8 cellular contexts compared by ENCODE assay signal in the genomic region with DNA sequence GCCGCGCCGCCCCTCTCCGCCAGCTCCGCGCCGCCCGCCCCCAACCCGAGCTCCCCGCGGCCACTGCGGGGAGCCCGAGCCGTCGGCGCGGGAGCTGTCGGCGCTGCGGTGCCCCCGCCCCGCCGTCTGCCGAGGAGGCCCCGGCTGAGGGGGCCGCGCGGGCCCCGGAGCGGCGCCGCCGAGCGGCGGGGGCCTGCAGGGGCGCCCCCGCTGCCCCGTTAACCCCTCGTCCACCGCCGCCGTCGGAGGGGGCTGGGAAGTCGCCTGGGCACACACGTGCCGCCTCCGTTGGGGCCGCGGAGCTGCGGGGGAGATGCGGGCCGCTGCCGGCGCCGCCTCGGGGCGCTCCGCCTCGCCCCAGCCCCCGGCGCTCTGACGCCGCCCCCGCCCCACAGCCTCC.
A peak's percentile ranks its signal among the peaks of the same experiment; 100 is the strongest.
DNase-seq lines count a peak whose midpoint lies in the region; ATAC-seq and TF ChIP-seq lines count a peak whose summit lies in the region.
"Not testable (repeated sequence)": the region's sequence is repeated elsewhere in the genome, so short reads cannot be mapped to it uniquely, and the experiment has no call there.

No MANE protein-coding gene starts in this region.

- not testable (repeated sequence) for ATAC-seq in DND-41 (ENCODE audit: insufficient read depth, low read depth)
- ATAC-seq in HG02610 (IDR thresholded peaks at IDR 0.05; ENCODE audit: unreplicated experiment), result peak; percentile 14
- peak; percentile 13 for ATAC-seq in activated CD4-positive, alpha-beta T cell treated with anti-CD3 and anti-CD28 coated beads for 36 hours

- POLR2A ChIA-PET in activated CD4-positive, alpha-beta T cell treated with anti-CD3 and anti-CD28 coated beads for 36 hours (lab: Charles Lee), result not testable (repeated sequence)

- H3K4me1 ChIP-seq in DND-41 (ENCODE audit: insufficient read depth, low read length) (peaks cover 35% of the 10 kb centered on the region), right atrium auricular region (peaks cover 0 to 33% of the 10 kb centered on the region in 2 donors), neuron (ENCODE audit: insufficient read depth, low read length) (peaks cover 16% of the 10 kb centered on the region), tibial nerve (peaks cover 0 to 32% (median 7%) of the 10 kb centered on the region in 4 donors)

- CTCF ChIA-PET in activated CD4-positive, alpha-beta T cell treated with anti-CD3 and anti-CD28 coated beads for 36 hours (lab: Charles Lee), result not testable (repeated sequence)

- H3K4me3 ChIP-seq in DND-41 (ENCODE audit: low read depth in 1 of 2, low read length in 2 of 2) (peak overlapping the region; percentile 68 to 72; a peak in 3 of 4 replicates), choroid plexus epithelial cell (ENCODE audit: low read depth, low read length) (peak overlapping the region; percentile 73), right atrium auricular region (peak overlapping the region; percentile 70 to 85), neuron (ENCODE audit: low read length) (peak overlapping the region; percentile 90), tibial nerve (peak overlapping the region; percentile 49 to 78 (median 68))

- H3K9ac ChIP-seq in DND-41 (ENCODE audit: low read depth, low read length), result peak overlapping the region; percentile 73

- H3K9me3 ChIP-seq in DND-41 (ENCODE audit: insufficient read depth, low read length, severe bottlenecking); right atrium auricular region; neuron (ENCODE audit: low read length); tibial nerve: not testable (repeated sequence)

- WGBS in tibial nerve, 2 donors, result 0% methylated on average over 1 to 4 of the region's 64 CpGs

- H3K36me3 ChIP-seq in DND-41 (ENCODE audit: insufficient read depth, low read length); right atrium auricular region; neuron (ENCODE audit: insufficient read depth, low read length); tibial nerve: not testable (repeated sequence)

- intact Hi-C loops in activated CD4-positive, alpha-beta T cell treated with anti-CD3 and anti-CD28 coated beads for 36 hours (cut with DNase I, micrococcal nuclease), result loop anchor here in 1 of 2 experiments (2.0 to 5.0 kb wide), 4 partner anchors 232 to 592 kb away; partner anchors contain the start of genes BLMH, CPD, GOSR1 and NSRP1

- not testable (repeated sequence) for H3K27ac Mint-ChIP-seq in activated CD4-positive, alpha-beta T cell treated with anti-CD3 and anti-CD28 coated beads for 36 hours

- peak overlapping the region; percentile 96; the same call in 1 of the 2 replicates for H2AFZ ChIP-seq in DND-41 (ENCODE audit: low read depth, low read length)
- H2AFZ ChIP-seq in neuron (ENCODE audit: low read depth, low read length), result not testable (repeated sequence)

- H3K27me3 Mint-ChIP-seq in activated CD4-positive, alpha-beta T cell treated with anti-CD3 and anti-CD28 coated beads for 36 hours, result peaks cover 26% of the 10 kb centered on the region

- not testable (repeated sequence) for TF ChIP-seq POLR2A in tibial nerve (IDR thresholded peaks at IDR 0.05)

- not testable (repeated sequence) for TF ChIP-seq EP300 in tibial nerve (IDR thresholded peaks at IDR 0.05)

- H3K4me1 Mint-ChIP-seq in activated CD4-positive, alpha-beta T cell treated with anti-CD3 and anti-CD28 coated beads for 36 hours, result peaks cover 27% of the 10 kb centered on the region

- H3K36me3 Mint-ChIP-seq in activated CD4-positive, alpha-beta T cell treated with anti-CD3 and anti-CD28 coated beads for 36 hours (ENCODE audit: low read depth), result not testable (repeated sequence)

- peaks cover 35% of the 10 kb centered on the region for H4K20me1 ChIP-seq in DND-41 (ENCODE audit: insufficient read depth, low read length)

- H3K4me2 ChIP-seq in DND-41 (ENCODE audit: insufficient read depth, low read length), result peak overlapping the region; percentile 67; the same call in 1 of the 2 replicates

- TF ChIP-seq CTCF in DND-41 (IDR thresholded peaks at IDR 0.05; ENCODE audit: borderline replicate concordance, extremely low read depth, low read length, poor library complexity, severe bottlenecking); choroid plexus epithelial cell (conservative IDR thresholded peaks at IDR 0.05; ENCODE audit: low read depth, low read length); right atrium auricular region (IDR thresholded peaks at IDR 0.05); tibial nerve (IDR thresholded peaks at IDR 0.05): not testable (repeated sequence)

- peaks cover 46% of the 10 kb centered on the region for H3K79me2 ChIP-seq in DND-41 (ENCODE audit: insufficient read depth, low read length)

- peak overlapping the region; percentile 58 for H3K4me3 Mint-ChIP-seq in activated CD4-positive, alpha-beta T cell treated with anti-CD3 and anti-CD28 coated beads for 36 hours

- not testable (repeated sequence) for H3K9me3 Mint-ChIP-seq in activated CD4-positive, alpha-beta T cell treated with anti-CD3 and anti-CD28 coated beads for 36 hours (ENCODE audit: low read depth)

- not testable (repeated sequence) for H3K27me3 ChIP-seq in DND-41 (ENCODE audit: insufficient read depth, low read length, poor library complexity); right atrium auricular region; neuron (ENCODE audit: insufficient read depth, low read length)
- H3K27me3 ChIP-seq in tibial nerve, result peaks cover 0 to 30% of the 10 kb centered on the region in 2 donors

- DNase-seq in DND-41 (peak; percentile 43), NCI-H2227 (lab: John Stamatoyannopoulos, UW; ENCODE audit: unreplicated experiment) (peak; percentile 41)
- peak; percentile 54 for DNase-seq in activated CD4-positive, alpha-beta T cell treated with anti-CD3 and anti-CD28 coated beads for 36 hours
- not testable (repeated sequence) for DNase-seq in choroid plexus epithelial cell (ENCODE audit: low read depth); right atrium auricular region (ENCODE audit: low spot score); tibial nerve (ENCODE audit: low spot score in 2 of 2)

- H3K27ac ChIP-seq in DND-41 (ENCODE audit: low read length), result not testable (repeated sequence)
- H3K27ac ChIP-seq in right atrium auricular region (peak overlapping the region in 1 of 2 donors; percentile 68), tibial nerve (peak overlapping the region in 2 of 4 donors; percentile 70 to 71)
